ENCODE assay signal across 8 cellular contexts in genomic region chr5:115262405-115263247, GRCh38. TPM values are rescaled to one million over a fixed set of nuclear protein-coding genes. Genes with fewer than 3 reads are reported as not detected.
A peak's percentile ranks its signal among the peaks of the same experiment; 100 is the strongest.
DNase-seq lines count a peak whose midpoint lies in the region; ATAC-seq lines count a peak whose summit lies in the region.

PGGT1B (minus strand) TSS chr5:115262877; CDS start chr5:115262851, 26 bp downstream.

- ATAC-seq in GM18858 (IDR thresholded peaks at IDR 0.05; ENCODE audit: unreplicated experiment) (peak; percentile 74), HG03064 (IDR thresholded peaks at IDR 0.05; ENCODE audit: low read depth, unreplicated experiment) (peak; percentile 90)

- DNase-seq in A172 (ENCODE audit: low spot score): peak; percentile 57
- DNase-seq in NCI-H345 (lab: John Stamatoyannopoulos, UW): peak; percentile 80
- peak; percentile 47 to 58 (median 50) for DNase-seq in activated CD4-positive, CD25-positive, alpha-beta regulatory T cell (lab: John Stamatoyannopoulos, UW)
- peak; percentile 29 to 94 (median 81) for DNase-seq in caudate nucleus (lab: John Stamatoyannopoulos, UW)
- DNase-seq in inferior parietal cortex (ENCODE audit: extremely low spot score): peak; percentile 86
- DNase-seq in stimulated activated CD4-positive, alpha-beta T cell treated with anti-CD3 and anti-CD28 coated beads, Interleukin-12 subunit alpha, Interleukin-12 subunit beta, amount 100 ng/mL, for 24 hours (ENCODE audit: low read depth in 2 of 2): peak; percentile 59 to 62

- H3K27ac ChIP-seq in caudate nucleus (ENCODE audit: low read depth, low read length): peak within 1 kb of the TSS; percentile 79

RNA-seq across cellular contexts. Expression of gene PGGT1B, which starts in this region (rescaled TPM):
- 10.5 and 11.9 TPM in 2 replicates for total RNA-seq in A172 (2014; rRNA removed; shearing (Covaris generic))

Comparison
In these comparisons a context has a peak if more than half of its experiments do, and no peak if none do; other contexts are left out.
1. Peak in every context shown above with its lines: DNase-seq, ATAC-seq and H3K27ac ChIP-seq.